8 cellular contexts compared by ENCODE assay signal in the genomic region with DNA sequence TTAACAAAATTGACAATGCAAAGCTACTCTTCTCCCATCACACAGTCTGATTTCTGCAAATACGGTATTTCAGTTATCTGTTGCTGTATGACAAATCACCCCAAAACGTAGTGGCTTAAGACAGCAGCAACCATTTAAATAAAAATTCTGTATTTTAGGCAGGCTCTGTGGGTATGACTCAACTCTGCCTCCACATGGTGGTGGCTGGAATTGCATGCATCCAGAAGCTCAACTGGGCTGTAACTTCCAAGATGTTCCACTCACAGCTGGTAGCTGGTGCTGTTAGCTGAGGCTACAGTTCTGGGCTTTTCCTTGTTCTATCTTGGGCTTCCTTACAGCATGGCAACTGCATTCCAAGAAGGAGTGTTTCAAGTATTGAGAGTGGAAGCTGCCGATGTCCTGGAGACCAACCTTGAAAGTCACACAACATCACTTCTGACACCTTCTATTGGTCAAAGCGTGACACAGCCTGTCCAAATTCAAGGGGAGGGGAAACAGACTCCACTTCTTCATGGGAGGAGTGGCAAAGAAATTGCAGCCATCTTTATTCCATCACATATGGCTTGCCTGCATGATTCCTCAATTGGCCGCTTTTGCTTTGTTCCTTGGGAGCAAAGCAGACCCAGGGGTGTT. TPM values are rescaled to one million over a fixed set of nuclear protein-coding genes. Genes with fewer than 3 reads are reported as not detected.
DNase-seq lines count a peak whose midpoint lies in the region; ATAC-seq and TF ChIP-seq lines count a peak whose summit lies in the region.

No MANE protein-coding gene starts in this region.

- H3K36me3 ChIP-seq in esophagus squamous epithelium = no peaks in the 10 kb centered on the region
- no peaks in the 10 kb centered on the region for H3K36me3 ChIP-seq in smooth muscle cell (ENCODE audit: low read depth)

- H3K4me1 ChIP-seq in esophagus squamous epithelium = no peaks in the 10 kb centered on the region
- no peaks in the 10 kb centered on the region for H3K4me1 ChIP-seq in smooth muscle cell (ENCODE audit: low read depth)

- 46 to 65% methylated on average over 5 of the region's 5 CpGs for WGBS in esophagus squamous epithelium, 2 donors
- WGBS in smooth muscle cell (ENCODE audit: low lambda C conversion rate) = 68% methylated on average over 5 of the region's 5 CpGs

- no peaks in the 10 kb centered on the region for H3K79me2 ChIP-seq in smooth muscle cell (ENCODE audit: low read depth)

- H3K9ac ChIP-seq in smooth muscle cell (ENCODE audit: low read depth) = no peak overlapping the region

- H3F3A ChIP-seq in smooth muscle cell (ENCODE audit: low read depth) = no peaks in the 10 kb centered on the region

- H3K4me3 ChIP-seq in esophagus squamous epithelium (no peak overlapping the region), smooth muscle cell (no peak overlapping the region)

- H3K27ac ChIP-seq in esophagus squamous epithelium (no peak overlapping the region), smooth muscle cell (ENCODE audit: low read depth) (no peak overlapping the region)

- H3K27me3 ChIP-seq in esophagus squamous epithelium (peaks cover 0 to 6% (median 0%) of the 10 kb centered on the region in 4 donors), smooth muscle cell (ENCODE audit: low read depth) (no peaks in the 10 kb centered on the region)

- peaks cover 0 to 6% (median 0%) of the 10 kb centered on the region in 3 donors for H3K9me3 ChIP-seq in esophagus squamous epithelium
- no peaks in the 10 kb centered on the region for H3K9me3 ChIP-seq in smooth muscle cell (replicated peaks; ENCODE audit: low read depth)

- H3K4me2 ChIP-seq in smooth muscle cell = no peak overlapping the region

- no peak for TF ChIP-seq POLR2A in esophagus squamous epithelium (IDR thresholded peaks at IDR 0.05)

- no peak overlapping the region for H2AFZ ChIP-seq in smooth muscle cell (ENCODE audit: low read depth)

- ATAC-seq in HG03108 (IDR thresholded peaks at IDR 0.05; ENCODE audit: unreplicated experiment) (no peak), HG03439 (IDR thresholded peaks at IDR 0.05; ENCODE audit: unreplicated experiment) (no peak), GM18519 (IDR thresholded peaks at IDR 0.05; ENCODE audit: low FRiP score, unreplicated experiment) (no peak)

- intact Hi-C loops in esophagus squamous epithelium (cut with DNase I) = no loop called here

- DNase-seq in EH (ENCODE audit: low read depth) (peak; percentile 48), NCI-H146 (lab: John Stamatoyannopoulos, UW) (peak; percentile 18), esophagus squamous epithelium (lab: John Stamatoyannopoulos, UW) (no peak), smooth muscle cell (lab: John Stamatoyannopoulos, UW; ENCODE audit: unreplicated experiment) (no peak)
- peak; percentile 24 to 35 for DNase-seq in activated CD8-positive, alpha-beta memory T cell treated with anti-CD3 and anti-CD28 coated beads for 4 hours (ENCODE audit: low read depth in 2 of 2)

- no peaks in the 10 kb centered on the region for H4K20me1 ChIP-seq in smooth muscle cell (ENCODE audit: low read depth)

- TF ChIP-seq CTCF in esophagus squamous epithelium (IDR thresholded peaks at IDR 0.05) = peak; percentile 46 to 85 (median 67)
- peak; percentile 51 for TF ChIP-seq CTCF in smooth muscle cell (IDR thresholded peaks at IDR 0.05; ENCODE audit: borderline replicate concordance, insufficient read depth, poor library complexity, severe bottlenecking)

RNA-seq across cellular contexts. Expression of gene TULP1, which starts 39.7 kb away (rescaled TPM):
- not detected for total RNA-seq in esophagus squamous epithelium
- total RNA-seq in smooth muscle cell = 0.31 TPM in 1 of 2 replicates, not detected in the other
- 0.26 and 0.78 TPM in 2 replicates for polyA plus RNA-seq in smooth muscle cell

RNA-seq across cellular contexts. Expression of gene TEAD3, which starts 55.5 kb away (rescaled TPM):
- total RNA-seq in esophagus squamous epithelium = 10 to 100 TPM; 13.7 to 33.5 (median 29.3) TPM
- total RNA-seq in smooth muscle cell = 22.5 and 29.1 TPM in 2 replicates
- polyA plus RNA-seq in smooth muscle cell = 40.6 and 42.8 TPM in 2 replicates

Comparison
In these comparisons a context has a peak if more than half of its experiments do, and no peak if none do; other contexts are left out.
1. DNase-seq: peak in EH (single experiment), NCI-H146 (single experiment) and activated CD8-positive, alpha-beta memory T cell treated with anti-CD3 and anti-CD28 coated beads for 4 hours (2 of 2); none in esophagus squamous epithelium (single experiment) and smooth muscle cell (single experiment).